Comparison of ENCODE assay signal across 15 cellular contexts in genomic region chr1:181390350-181391080, GRCh38.
DNase-seq lines count a peak whose midpoint lies in the region; FAIRE-seq and TF ChIP-seq lines count a peak whose summit lies in the region.
"Had no signal": no experiment of that assay in that cellular context is flagged by ENCODE, and none has a peak within 500 bp of the region (broad histone marks: within the 10 kb centered on the region; RNA-seq: fewer than 3 reads in every experiment).

No MANE protein-coding gene starts in this region.

- H3K27ac ChIP-seq in coronary artery = no peak overlapping the region
- H3K27ac ChIP-seq: ovary, suprapubic skin had no signal

- FAIRE-seq in urothelium cell line (lab: Jason Lieb, UNC) = no peak
- FAIRE-seq: astrocyte, frontal cortex had no signal

- DNase-seq in DMS53 (lab: John Stamatoyannopoulos, UW) = peak; percentile 51
- peak; percentile 75 to 99 (median 85) for DNase-seq in NCI-H1417 (lab: John Stamatoyannopoulos, UW)
- peak; percentile 100 for DNase-seq in NCI-H69 (lab: John Stamatoyannopoulos, UW)
- DNase-seq in mucosa of gallbladder (ENCODE audit: low spot score) = peak; percentile 17
- no peak for DNase-seq in urothelium cell line (ENCODE audit: low spot score)
- no peak for DNase-seq in GM13977 (ENCODE audit: low spot score)
- no peak for DNase-seq in cortex of kidney (lab: John Stamatoyannopoulos, UW)
- no peak for DNase-seq in coronary artery (ENCODE audit: low spot score)
- DNase-seq: effector memory CD8-positive, alpha-beta T cell; ovary; RPMI8226; stimulated activated CD4-positive, alpha-beta T cell treated with anti-CD3 and anti-CD28 coated beads, Interleukin-12 subunit alpha, Interleukin-12 subunit beta, amount 100 ng/mL, for 4 hours had no signal

- no peak overlapping the region for H3K4me3 ChIP-seq in coronary artery
- H3K4me3 ChIP-seq: ovary, suprapubic skin had no signal

- no peak for TF ChIP-seq CTCF in GM13977 (IDR thresholded peaks at IDR 0.05; ENCODE audit: extremely low read depth, insufficient read depth, missing control alignments)
- no peak for TF ChIP-seq CTCF in coronary artery (IDR thresholded peaks at IDR 0.05)

- in situ Hi-C loops in GM13977 (cut with MboI; ENCODE audit: low pct_unique_long_range_greater_than_20kb, low sequenced_read_pairs, unreplicated experiment) = no loop called here

Comparison
In these comparisons a context has a peak if more than half of its experiments do, and no peak if none do; other contexts are left out.
1. DNase-seq: peak in DMS53 (single experiment), NCI-H1417 (3 of 3), NCI-H69 (single experiment) and mucosa of gallbladder (single experiment); none in urothelium cell line (single experiment), GM13977 (single experiment), cortex of kidney (single experiment) and coronary artery (single experiment).